28 cellular contexts compared by ENCODE assay signal in the genomic region with DNA sequence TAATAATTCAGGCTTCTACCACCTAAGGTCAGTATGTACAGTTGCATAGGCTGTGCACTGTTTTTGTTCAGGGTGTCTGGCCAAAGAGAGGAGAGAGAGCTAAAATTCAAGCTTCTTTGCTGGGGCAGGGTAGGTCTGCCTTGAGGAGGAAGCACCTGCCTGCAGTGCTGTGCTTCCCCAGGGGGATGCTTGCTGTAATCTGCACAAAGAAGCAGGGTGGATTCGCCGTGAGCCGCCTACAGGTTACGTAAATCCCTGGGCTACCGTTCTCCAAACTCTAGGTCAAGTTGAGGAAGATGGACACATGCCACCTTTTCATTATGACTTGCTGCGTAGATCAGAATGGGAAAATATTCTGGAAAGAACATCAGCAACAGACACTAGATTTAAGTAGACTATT.
DNase-seq lines count a peak whose midpoint lies in the region; ATAC-seq and TF ChIP-seq lines count a peak whose summit lies in the region.
"Had no signal": no experiment of that assay in that cellular context is flagged by ENCODE, and none has a peak within 500 bp of the region (broad histone marks: within the 10 kb centered on the region; RNA-seq: fewer than 3 reads in every experiment).

No MANE protein-coding gene starts in this region.

- no peaks in the 10 kb centered on the region for H3K36me3 Mint-ChIP-seq in nephron (ENCODE audit: low read depth)
- H3K36me3 Mint-ChIP-seq: activated naive CD8-positive, alpha-beta T cell; CD8-positive, alpha-beta T cell; natural killer cell had no signal

- H3K27me3 ChIP-seq in left ventricle myocardium inferior (ENCODE audit: low read depth) = no peaks in the 10 kb centered on the region
- H3K27me3 ChIP-seq in esophagus muscularis mucosa = no peaks in the 10 kb centered on the region
- H3K27me3 ChIP-seq in uterus = no peaks in the 10 kb centered on the region
- H3K27me3 ChIP-seq: SJCRH30, testis had no signal

- no peaks in the 10 kb centered on the region for H3K9me3 Mint-ChIP-seq in nephron
- H3K9me3 Mint-ChIP-seq: CD8-positive, alpha-beta T cell had no signal

- TF ChIP-seq EP300 in esophagus muscularis mucosa (IDR thresholded peaks at IDR 0.05) = no peak

- peak overlapping the region; percentile 50 to 85 (median 56) for H3K27ac Mint-ChIP-seq in nephron
- H3K27ac Mint-ChIP-seq: activated CD4-positive, alpha-beta T cell treated with anti-CD3 and anti-CD28 coated beads for 36 hours; activated CD8-positive, alpha-beta T cell treated with anti-CD3 and anti-CD28 coated beads, Interleukin-2, amount 10 ng/mL, durations not matched to agents 7 days and 5 days; activated naive CD8-positive, alpha-beta T cell; CD8-positive, alpha-beta T cell; natural killer cell had no signal

- H3K4me3 Mint-ChIP-seq in nephron = no peak overlapping the region
- H3K4me3 Mint-ChIP-seq: activated CD4-positive, alpha-beta T cell treated with anti-CD3 and anti-CD28 coated beads for 36 hours; activated CD8-positive, alpha-beta T cell treated with anti-CD3 and anti-CD28 coated beads, Interleukin-2, amount 10 ng/mL, durations not matched to agents 7 days and 5 days; activated naive CD8-positive, alpha-beta T cell; CD8-positive, alpha-beta T cell; natural killer cell had no signal

- DNase-seq in left ventricle myocardium inferior = no peak
- no peak for DNase-seq in cardiac septum (ENCODE audit: low spot score)
- peak; percentile 53 for DNase-seq in esophagus muscularis mucosa (ENCODE audit: extremely low spot score)
- DNase-seq in uterus = no peak
- no peak for DNase-seq in stimulated activated CD4-positive, alpha-beta T cell treated with anti-CD3 and anti-CD28 coated beads, Interleukin-4, amount 100 ng/mL, for 24 hours
- DNase-seq in NCI-H2081 (lab: John Stamatoyannopoulos, UW) = no peak
- DNase-seq: activated CD4-positive, alpha-beta T cell treated with anti-CD3 and anti-CD28 coated beads for 36 hours; activated CD8-positive, alpha-beta T cell treated with anti-CD3 and anti-CD28 coated beads, Interleukin-2, amount 10 ng/mL, durations not matched to agents 7 days and 5 days; CD8-positive, alpha-beta T cell; effector CD8-positive, alpha-beta T cell; glutamatergic neuron; IMR-90; kidney; mucosa of descending colon; natural killer cell; NCI-H1048; NCI-H446; NCI-H774; SJCRH30; stimulated activated naive CD4-positive, alpha-beta T cell treated with Interleukin-2 at 50 U/mL for 16 hours; SW 1271; testis had no signal

- intact Hi-C loops in left ventricle myocardium inferior (cut with micrococcal nuclease) = no loop called here
- intact Hi-C loops in cardiac septum (cut with DNase I) = loop anchor here (5.0 kb wide), 1 partner anchor 231 kb away; no protein-coding TSS in a partner anchor
- intact Hi-C loops in esophagus muscularis mucosa (cut with DNase I) = no loop called here
- intact Hi-C loops in uterus (cut with DNase I; ENCODE audit: low total_unique reads) = no loop called here

- H3K27ac ChIP-seq in left ventricle myocardium inferior (replicated peaks) (peak overlapping the region; percentile 86), esophagus muscularis mucosa (replicated peaks in 1 of 4) (peak overlapping the region; percentile 47 to 64 (median 62)), uterus (peak overlapping the region; percentile 45 to 65)
- H3K27ac ChIP-seq: SJCRH30 had no signal

- no peak for ATAC-seq in HG03139 (IDR thresholded peaks at IDR 0.05; ENCODE audit: unreplicated experiment)
- ATAC-seq: activated CD4-positive, alpha-beta T cell treated with anti-CD3 and anti-CD28 coated beads for 36 hours; activated CD8-positive, alpha-beta T cell treated with anti-CD3 and anti-CD28 coated beads, Interleukin-2, amount 10 ng/mL, durations not matched to agents 7 days and 5 days; CD8-positive, alpha-beta T cell; GM12878; mucosa of descending colon; natural killer cell had no signal

- H3K4me1 ChIP-seq in left ventricle myocardium inferior = peaks cover 50% of the 10 kb centered on the region
- H3K4me1 ChIP-seq in esophagus muscularis mucosa = peaks cover 26 to 32% (median 29%) of the 10 kb centered on the region in 4 donors
- H3K4me1 ChIP-seq in uterus = no peaks in the 10 kb centered on the region
- H3K4me1 ChIP-seq: SJCRH30 had no signal

- no peak overlapping the region for H3K4me3 ChIP-seq in left ventricle myocardium inferior
- H3K4me3 ChIP-seq in esophagus muscularis mucosa = no peak overlapping the region
- no peak overlapping the region for H3K4me3 ChIP-seq in uterus
- H3K4me3 ChIP-seq: GM12878, lung, mucosa of descending colon, SJCRH30, skin epidermis, testis had no signal

- TF ChIP-seq POLR2A in esophagus muscularis mucosa (IDR thresholded peaks at IDR 0.05; ENCODE audit: low read depth) (no peak), uterus (IDR thresholded peaks at IDR 0.05) (no peak)

- peaks cover 45% of the 10 kb centered on the region for H3K4me1 Mint-ChIP-seq in nephron
- H3K4me1 Mint-ChIP-seq: activated CD4-positive, alpha-beta T cell treated with anti-CD3 and anti-CD28 coated beads for 36 hours; natural killer cell had no signal

- H3K27me3 Mint-ChIP-seq in nephron (ENCODE audit: low read depth) = no peaks in the 10 kb centered on the region
- H3K27me3 Mint-ChIP-seq: activated CD4-positive, alpha-beta T cell treated with anti-CD3 and anti-CD28 coated beads for 36 hours; activated naive CD8-positive, alpha-beta T cell had no signal

- no peaks in the 10 kb centered on the region for H3K36me3 ChIP-seq in left ventricle myocardium inferior
- H3K36me3 ChIP-seq in esophagus muscularis mucosa = no peaks in the 10 kb centered on the region
- no peaks in the 10 kb centered on the region for H3K36me3 ChIP-seq in uterus
- H3K36me3 ChIP-seq: SJCRH30 had no signal

- WGBS in esophagus muscularis mucosa = 90% methylated on average over 5 of the region's 6 CpGs

- H3K9me3 ChIP-seq in left ventricle myocardium inferior (replicated peaks) (no peaks in the 10 kb centered on the region), esophagus muscularis mucosa (no peaks in the 10 kb centered on the region), uterus (no peaks in the 10 kb centered on the region)
- H3K9me3 ChIP-seq: mucosa of descending colon, SJCRH30, testis had no signal

- TF ChIP-seq CTCF in left ventricle myocardium inferior (IDR thresholded peaks at IDR 0.05; ENCODE audit: borderline replicate concordance) (no peak), esophagus muscularis mucosa (IDR thresholded peaks at IDR 0.05) (no peak), nephron (IDR thresholded peaks at IDR 0.05; ENCODE audit: unreplicated experiment in 3 of 3) (no peak), uterus (IDR thresholded peaks at IDR 0.05) (no peak)
